In genomic region chr17:67491009-67491677, GRCh38 we compare ENCODE assay signal across 8 cellular contexts.
DNase-seq lines count a peak whose midpoint lies in the region; ATAC-seq, FAIRE-seq and TF ChIP-seq lines count a peak whose summit lies in the region.

No MANE protein-coding gene starts in this region.

- H3K4me3 ChIP-seq in A549: peak overlapping the region; percentile 29
- peak overlapping the region in 1 of 4 donors; percentile 27 for H3K4me3 ChIP-seq in adrenal gland
- peak overlapping the region in 8 of 10 donors; percentile 8 to 49 (median 38) for H3K4me3 ChIP-seq in heart right ventricle

- POLR2A ChIA-PET in A549 (lab: Yijun Ruan, JAX): interaction anchor here (1.2 to 1.7 kb wide), 2 partner anchors 50 to 69 kb away, joined by 4 to 5 read pairs; no protein-coding TSS in a partner anchor

- H3K27me3 ChIP-seq in adrenal gland (no peaks in the 10 kb centered on the region), heart right ventricle (no peaks in the 10 kb centered on the region)

- peak overlapping the region; percentile 61 to 67 for H3K27ac ChIP-seq in A549
- peak overlapping the region; percentile 50 to 87 (median 81) for H3K27ac ChIP-seq in adrenal gland
- H3K27ac ChIP-seq in heart right ventricle: peak overlapping the region in 9 of 10 donors; percentile 35 to 81 (median 73)

- DNase-seq in A549 (ENCODE audit: low read depth in 1 of 2, low spot score in 1 of 2) (peak; percentile 80 to 91), HPDE6-E6E7 (ENCODE audit: extremely low spot score) (peak; percentile 69), adrenal gland (peak; percentile 92 to 99 (median 97)), heart right ventricle (peak; percentile 88 to 89), posterior cingulate gyrus (peak; percentile 57 to 96 (median 74)), NCI-H2171 (lab: John Stamatoyannopoulos, UW) (no peak), DMS79 (lab: John Stamatoyannopoulos, UW) (no peak)

- CTCF ChIA-PET in A549 (lab: Yijun Ruan, JAX): interaction anchor here (1.0 to 5.3 kb wide), 7 partner anchors 9 to 116 kb away, joined by 3 to 57 read pairs (median 8); no protein-coding TSS in a partner anchor

- WGBS in A549 (ENCODE audit: missing lambda C conversion rate): 15% methylated on average over 15 of the region's 18 CpGs
- 29 to 46% (median 38%) methylated on average over 5 to 18 of the region's 18 CpGs for WGBS in adrenal gland, 4 donors
- 23 to 30% methylated on average over 18 of the region's 18 CpGs for WGBS in heart right ventricle, 2 donors

- peak overlapping the region; percentile 76 for H3K4me2 ChIP-seq in A549

- peak; percentile 36 to 57; a peak in 3 of 5 replicates for TF ChIP-seq EP300 in A549 (IDR thresholded peaks at IDR 0.05)

- peak; percentile 97 to 98 for ATAC-seq in A549
- ATAC-seq in heart right ventricle: peak; percentile 92 to 99 (median 95)
- no peak for ATAC-seq in HG03520 (IDR thresholded peaks at IDR 0.05; ENCODE audit: unreplicated experiment)

- H3K4me1 ChIP-seq in A549: peaks cover 26% of the 10 kb centered on the region
- H3K4me1 ChIP-seq in adrenal gland (replicated peaks in 1 of 2): peaks cover 12 to 23% of the 10 kb centered on the region in 2 donors
- peaks cover 0 to 60% (median 47%) of the 10 kb centered on the region in 9 donors for H3K4me1 ChIP-seq in heart right ventricle

- no peaks in the 10 kb centered on the region for H3K36me3 ChIP-seq in adrenal gland (replicated peaks in 1 of 2)
- H3K36me3 ChIP-seq in heart right ventricle: no peaks in the 10 kb centered on the region

- H3K9me3 ChIP-seq in A549 (no peaks in the 10 kb centered on the region), adrenal gland (replicated peaks in 1 of 3) (no peaks in the 10 kb centered on the region), heart right ventricle (peaks cover 0 to 5% (median 0%) of the 10 kb centered on the region in 11 donors)

- 0 out of 5 replicates have a peak, but pooled peaks of 1 of the 2 experiments have one; percentile 34 for TF ChIP-seq RAD21 in A549 (conservative IDR thresholded peaks at IDR 0.05 in 1 of 2, IDR thresholded peaks at IDR 0.05 in 1 of 2)

- FAIRE-seq in A549 (lab: Jason Lieb, UNC): no peak

- TF ChIP-seq POLR2A in A549 (IDR thresholded peaks at IDR 0.05; ENCODE audit: low read length): no peak
- peak; percentile 65 to 95 for TF ChIP-seq POLR2A in adrenal gland (IDR thresholded peaks at IDR 0.05)

- intact Hi-C loops in adrenal gland (cut with DNase I) (loop anchor here in 1 of 2 donors (10.0 kb wide), 1 partner anchor 114 kb away; no protein-coding TSS in a partner anchor), heart right ventricle (cut with DNase I) (loop anchor here in 6 of 10 donors (5.0 to 10.0 kb wide), 5 partner anchors 54 to 116 kb away; partner anchors contain the start of gene PITPNC1 (in 1 of the 6)), posterior cingulate gyrus (cut with DNase I) (no loop called here)

- TF ChIP-seq CTCF in A549 (IDR thresholded peaks at IDR 0.05) (no peak), adrenal gland (IDR thresholded peaks at IDR 0.05) (no peak), heart right ventricle (IDR thresholded peaks at IDR 0.05) (no peak)

TF ChIP-seq in A549, 52 proteins besides CTCF, POLR2A, EP300 and RAD21 (continues in another document):
- TF ChIP-seq EHMT2 (IDR thresholded peaks at IDR 0.05; ENCODE audit: low read depth) (no peak), HES2 (IDR thresholded peaks at IDR 0.05) (no peak), PHF8 (IDR thresholded peaks at IDR 0.05; ENCODE audit: borderline replicate concordance, low read depth) (no peak), TFCP2L1 (CRISPR knock-in tag; IDR thresholded peaks at IDR 0.05) (no peak), BHLHE40 (IDR thresholded peaks at IDR 0.05; ENCODE audit: low read depth, low read length) (no peak), FOXS1 (CRISPR knock-in tag; IDR thresholded peaks at IDR 0.05) (no peak), RARB (CRISPR knock-in tag; IDR thresholded peaks at IDR 0.05) (no peak), ZC3H11A (IDR thresholded peaks at IDR 0.05) (no peak), CBX8 (IDR thresholded peaks at IDR 0.05) (no peak), CEBPB (IDR thresholded peaks at IDR 0.05) (peak in 1 of 2 experiments; percentile 50; a peak in 1 of 4 replicates), MYC (IDR thresholded peaks at IDR 0.05; ENCODE audit: borderline replicate concordance, low read length) (no peak; the same call in 1 of the 2 replicates), RNF2 (IDR thresholded peaks at IDR 0.05; ENCODE audit: borderline replicate concordance, low read depth) (no peak), NPAS2 (CRISPR knock-in tag; IDR thresholded peaks at IDR 0.05; ENCODE audit: borderline replicate concordance) (no peak), KDM5A (IDR thresholded peaks at IDR 0.05) (no peak), RCOR1 (IDR thresholded peaks at IDR 0.05; ENCODE audit: low read depth, low read length) (no peak), FOSL2 (IDR thresholded peaks at IDR 0.05) (0 out of 2 replicates have a peak, but pooled peaks have one; percentile 35), FOSL2 (CRISPR knock-in tag; IDR thresholded peaks at IDR 0.05) (peak; percentile 79), ZFP36 (IDR thresholded peaks at IDR 0.05; ENCODE audit: borderline replicate concordance, partially characterized antibody) (no peak), GATA3 (IDR thresholded peaks at IDR 0.05; ENCODE audit: borderline replicate concordance) (peak; percentile 38; the same call in 1 of the 2 replicates), HDAC2 (IDR thresholded peaks at IDR 0.05) (no peak), CHD2 (IDR thresholded peaks at IDR 0.05; ENCODE audit: low read length, partially characterized antibody) (no peak), JUN (IDR thresholded peaks at IDR 0.05) (peak in 1 of 2 experiments; percentile 53; a peak in 1 of 5 replicates), BCL3 (IDR thresholded peaks at IDR 0.05) (no peak), REST (IDR thresholded peaks at IDR 0.05) (no peak), ESRRA (IDR thresholded peaks at IDR 0.05; ENCODE audit: borderline replicate concordance, low read length) (no peak), NFE2L2 (conservative IDR thresholded peaks at IDR 0.05; ENCODE audit: low read length) (no peak), KDM1A (IDR thresholded peaks at IDR 0.05; ENCODE audit: low read depth) (no peak), CHD4 (IDR thresholded peaks at IDR 0.05; ENCODE audit: borderline replicate concordance) (no peak), USF2 (IDR thresholded peaks at IDR 0.05) (no peak)
- TF ChIP-seq, protein P1, sequence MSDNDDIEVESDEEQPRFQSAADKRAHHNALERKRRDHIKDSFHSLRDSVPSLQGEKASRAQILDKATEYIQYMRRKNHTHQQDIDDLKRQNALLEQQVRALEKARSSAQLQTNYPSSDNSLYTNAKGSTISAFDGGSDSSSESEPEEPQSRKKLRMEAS (IDR thresholded peaks at IDR 0.05): 0 out of 2 replicates have a peak, but pooled peaks have one; percentile 32

Comparison
In these comparisons a context has a peak if more than half of its experiments do, and no peak if none do; other contexts are left out.
1. DNase-seq: peak in A549 (2 of 2), HPDE6-E6E7 (single experiment), adrenal gland (7 of 7), heart right ventricle (2 of 2) and posterior cingulate gyrus (10 of 10); none in NCI-H2171 (single experiment) and DMS79 (single experiment).
2. Peak in every context shown above with its lines, with median percentiles within 50 percentile points of each other: H3K27ac ChIP-seq.